ENCODE assay signal across 11 cellular contexts in genomic region chr2:43083278-43083677, GRCh38.
A peak's percentile ranks its signal among the peaks of the same experiment; 100 is the strongest.
DNase-seq lines count a peak whose midpoint lies in the region; ATAC-seq, FAIRE-seq and TF ChIP-seq lines count a peak whose summit lies in the region.
"Had no signal": no experiment of that assay in that cellular context is flagged by ENCODE, and none has a peak within 500 bp of the region (broad histone marks: within the 10 kb centered on the region; RNA-seq: fewer than 3 reads in every experiment).

No MANE protein-coding gene starts in this region.

- FAIRE-seq in GM12892 (lab: Jason Lieb, UNC), result no peak
- FAIRE-seq: A204.1 had no signal

- CTCF ChIA-PET in SK-N-SH (lab: Yijun Ruan, JAX), result interaction anchor here (1.1 to 4.3 kb wide), 9 partner anchors 9 to 145 kb away, joined by 3 to 21 read pairs (median 8); partner anchors contain the start of gene ZFP36L2

- no peak for ATAC-seq in SK-N-SH treated with all-trans-retinoic acid at 6 μM for 48 hours
- no peak for ATAC-seq in HG03139 (IDR thresholded peaks at IDR 0.05; ENCODE audit: unreplicated experiment)

- TF ChIP-seq EP300 in SK-N-SH (IDR thresholded peaks at IDR 0.05; ENCODE audit: borderline replicate concordance in 1 of 2, low read depth in 1 of 2, low read length in 1 of 2), result 0 out of 4 replicates have a peak, but pooled peaks of 1 of the 2 experiments have one; percentile 20

- no peaks in the 10 kb centered on the region for H3K9me3 Mint-ChIP-seq in neural crest cell
- H3K9me3 Mint-ChIP-seq: activated CD4-positive, alpha-beta T cell treated with anti-CD3 and anti-CD28 coated beads, Interleukin-2, amount 10 ng/mL, durations not matched to agents 24 days and 14 days; stimulated activated effector memory CD8-positive, alpha-beta T cell treated with anti-CD3 and anti-CD28 coated beads, Interleukin-12 subunit alpha, Interleukin-12 subunit beta, amount 100 ng/mL, for 72 hours had no signal

- H3K27ac Mint-ChIP-seq in neural crest cell (ENCODE audit: unreplicated experiment), result peak overlapping the region; percentile 91
- H3K27ac Mint-ChIP-seq: activated CD4-positive, alpha-beta T cell treated with anti-CD3 and anti-CD28 coated beads, Interleukin-2, amount 10 ng/mL, durations not matched to agents 24 days and 14 days; stimulated activated effector memory CD8-positive, alpha-beta T cell treated with anti-CD3 and anti-CD28 coated beads, Interleukin-12 subunit alpha, Interleukin-12 subunit beta, amount 100 ng/mL, for 72 hours had no signal

- H3K79me2 ChIP-seq in SK-N-SH (ENCODE audit: insufficient read depth) (0 out of 2 replicates have a peak, but pooled peaks cover 7% of the 10 kb centered on the region), fibroblast of lung (ENCODE audit: control insufficient read depth, insufficient read depth, low read length) (no peaks in the 10 kb centered on the region)

- no peak for TF ChIP-seq POLR2A in GM12892 (IDR thresholded peaks at IDR 0.05; ENCODE audit: low read depth, low read length)

- no peak for DNase-seq in SK-N-SH
- peak in 1 of 2 donors; percentile 20 for DNase-seq in fibroblast of lung (ENCODE audit: low read depth in 2 of 2)
- no peak for DNase-seq in neural crest cell (ENCODE audit: low read depth, low spot score)
- DNase-seq in GM12892 (ENCODE audit: insufficient read length), result no peak
- DNase-seq in NCI-H146 treated with DMSO at 0.1 percent for 48 hours (lab: John Stamatoyannopoulos, UW; ENCODE audit: unreplicated experiment), result no peak
- DNase-seq: activated CD4-positive, alpha-beta T cell treated with anti-CD3 and anti-CD28 coated beads, Interleukin-2, amount 10 ng/mL, durations not matched to agents 24 days and 14 days had no signal

- peak overlapping the region; percentile 58 for H3K4me3 Mint-ChIP-seq in neural crest cell
- H3K4me3 Mint-ChIP-seq: activated CD4-positive, alpha-beta T cell treated with anti-CD3 and anti-CD28 coated beads, Interleukin-2, amount 10 ng/mL, durations not matched to agents 24 days and 14 days; stimulated activated effector memory CD8-positive, alpha-beta T cell treated with anti-CD3 and anti-CD28 coated beads, Interleukin-12 subunit alpha, Interleukin-12 subunit beta, amount 100 ng/mL, for 72 hours had no signal

- H2AFZ ChIP-seq in SK-N-SH (ENCODE audit: low read depth) (no peak overlapping the region), fibroblast of lung (ENCODE audit: low read length) (no peak overlapping the region)

- H3K27me3 ChIP-seq in SK-N-SH (ENCODE audit: insufficient read depth), result no peaks in the 10 kb centered on the region
- no peaks in the 10 kb centered on the region for H3K27me3 ChIP-seq in fibroblast of lung (ENCODE audit: control insufficient read depth, insufficient read depth, low read length)

- no peaks in the 10 kb centered on the region for H3K36me3 Mint-ChIP-seq in neural crest cell (ENCODE audit: low read depth)
- H3K36me3 Mint-ChIP-seq: stimulated activated effector memory CD8-positive, alpha-beta T cell treated with anti-CD3 and anti-CD28 coated beads, Interleukin-12 subunit alpha, Interleukin-12 subunit beta, amount 100 ng/mL, for 72 hours had no signal

- POLR2A ChIA-PET in SK-N-SH (lab: Yijun Ruan, JAX), result interaction anchor here (2.0 to 3.3 kb wide), 2 partner anchors 138 to 144 kb away, joined by 5 to 13 read pairs; no protein-coding TSS in a partner anchor

- H3F3A ChIP-seq in SK-N-SH (replicated peaks; ENCODE audit: insufficient read depth), result peaks cover 46% of the 10 kb centered on the region

- H3K4me2 ChIP-seq in SK-N-SH (peak overlapping the region; percentile 63), fibroblast of lung (ENCODE audit: extremely low read depth, insufficient read depth, low read length) (peak overlapping the region; percentile 9)

- TF ChIP-seq CTCF in SK-N-SH (IDR thresholded peaks at IDR 0.05) (no peak), fibroblast of lung (conservative IDR thresholded peaks at IDR 0.05 in 1 of 2, IDR thresholded peaks at IDR 0.05 in 1 of 2; ENCODE audit: low read depth in 1 of 2, low read length in 2 of 2) (no peak), neural crest cell (conservative IDR thresholded peaks at IDR 0.05) (no peak)

- H3K9ac ChIP-seq in SK-N-SH (peak overlapping the region; percentile 69), fibroblast of lung (ENCODE audit: insufficient read depth, low read length) (peak overlapping the region; percentile 38)

- TF ChIP-seq RAD21 in SK-N-SH (IDR thresholded peaks at IDR 0.05; ENCODE audit: low read length), result no peak

- H3K27ac ChIP-seq in SK-N-SH (ENCODE audit: low read depth in 2 of 2, low read length in 1 of 2) (peak overlapping the region; percentile 89 to 98), fibroblast of lung (ENCODE audit: insufficient read depth, low read length) (peak overlapping the region; percentile 92), urinary bladder (ENCODE audit: low read depth) (peak overlapping the region; percentile 44)

- peaks cover 58 to 74% of the 10 kb centered on the region in 2 experiments for H3K4me1 ChIP-seq in SK-N-SH (ENCODE audit: control insufficient read depth in 1 of 2, insufficient read depth in 2 of 2, low read depth in 1 of 2, low read length in 1 of 2)
- peaks cover 60% of the 10 kb centered on the region for H3K4me1 ChIP-seq in fibroblast of lung (ENCODE audit: control insufficient read depth, extremely low read depth, insufficient read depth, low read length)
- peaks cover 3% of the 10 kb centered on the region for H3K4me1 ChIP-seq in urinary bladder (ENCODE audit: insufficient read depth)

- H3K27me3 Mint-ChIP-seq in neural crest cell (ENCODE audit: low read depth), result no peaks in the 10 kb centered on the region
- H3K27me3 Mint-ChIP-seq: activated CD4-positive, alpha-beta T cell treated with anti-CD3 and anti-CD28 coated beads, Interleukin-2, amount 10 ng/mL, durations not matched to agents 24 days and 14 days had no signal

- H3K36me3 ChIP-seq in SK-N-SH (replicated peaks in 1 of 2; ENCODE audit: control insufficient read depth in 1 of 2, insufficient read depth in 2 of 2, low read length in 1 of 2), result no peaks in the 10 kb centered on the region
- H3K36me3 ChIP-seq in fibroblast of lung (ENCODE audit: control insufficient read depth, insufficient read depth, low read length), result no peaks in the 10 kb centered on the region
- no peaks in the 10 kb centered on the region for H3K36me3 ChIP-seq in urinary bladder (ENCODE audit: insufficient read depth)

- H3K9me3 ChIP-seq in SK-N-SH, result no peaks in the 10 kb centered on the region
- no peaks in the 10 kb centered on the region for H3K9me3 ChIP-seq in fibroblast of lung (ENCODE audit: control insufficient read depth, insufficient read depth, low read depth, low read length)

- 73% methylated on average over 8 of the region's 8 CpGs for WGBS in SK-N-SH (ENCODE audit: low lambda C conversion rate)
- 59% methylated on average over 8 of the region's 8 CpGs for WGBS in urinary bladder

- H3K4me3 ChIP-seq in SK-N-SH (ENCODE audit: low read depth in 2 of 2, low read length in 1 of 2) (0 out of 4 replicates have a peak overlapping the region, but pooled peaks of 1 of the 2 experiments have one; percentile 1), fibroblast of lung (replicated peaks in 1 of 4; ENCODE audit: control extremely low read depth in 1 of 4, insufficient read depth in 1 of 4, low read depth in 3 of 4, low read length in 4 of 4) (no peak overlapping the region), urinary bladder (ENCODE audit: low read depth, low read length) (no peak overlapping the region)

- H4K20me1 ChIP-seq in SK-N-SH (ENCODE audit: insufficient read depth) (no peaks in the 10 kb centered on the region), fibroblast of lung (ENCODE audit: control insufficient read depth, extremely low read depth, insufficient read depth, low read length) (no peaks in the 10 kb centered on the region)

- H3K9me2 ChIP-seq in SK-N-SH, result no peaks in the 10 kb centered on the region

- peaks cover 67% of the 10 kb centered on the region for H3K4me1 Mint-ChIP-seq in neural crest cell

TF ChIP-seq in SK-N-SH, 30 proteins besides CTCF, POLR2A, EP300 and RAD21 (continues in another document):
- TF ChIP-seq IRF3 (IDR thresholded peaks at IDR 0.05; ENCODE audit: low read depth, low read length) (no peak), CHD2 (IDR thresholded peaks at IDR 0.05; ENCODE audit: low read length, partially characterized antibody) (no peak), NFIC (IDR thresholded peaks at IDR 0.05; ENCODE audit: borderline replicate concordance) (no peak), POLR2AphosphoS5 (IDR thresholded peaks at IDR 0.05; ENCODE audit: low read depth, low read length) (no peak), YY1 (IDR thresholded peaks at IDR 0.05; ENCODE audit: low read depth) (no peak)

TF ChIP-seq in SK-N-SH treated with all-trans-retinoic acid at 6 μM for 48 hours, 23 proteins besides CTCF, POLR2A, EP300 and RAD21:
- TF ChIP-seq ZC3H10 (CRISPR knock-in tag; IDR thresholded peaks at IDR 0.05), result no peak
- TF ChIP-seq CREB5 (CRISPR knock-in tag; IDR thresholded peaks at IDR 0.05; ENCODE audit: low read depth), result no peak; the same call in 1 of the 2 replicates
- no peak for TF ChIP-seq ZNF8 (CRISPR knock-in tag; IDR thresholded peaks at IDR 0.05)
- TF ChIP-seq ESRRG (CRISPR knock-in tag; IDR thresholded peaks at IDR 0.05), result no peak
- no peak for TF ChIP-seq TOX (CRISPR knock-in tag; IDR thresholded peaks at IDR 0.05; ENCODE audit: borderline replicate concordance)
- TF ChIP-seq PPARA (CRISPR knock-in tag; IDR thresholded peaks at IDR 0.05; ENCODE audit: borderline replicate concordance), result no peak
- no peak for TF ChIP-seq CSDC2 (CRISPR knock-in tag; IDR thresholded peaks at IDR 0.05)
- TF ChIP-seq ARNTL (CRISPR knock-in tag; IDR thresholded peaks at IDR 0.05; ENCODE audit: borderline replicate concordance, low read depth), result no peak
- TF ChIP-seq ZFP3 (CRISPR knock-in tag; IDR thresholded peaks at IDR 0.05), result no peak
- no peak for TF ChIP-seq TCF4 (CRISPR knock-in tag; IDR thresholded peaks at IDR 0.05; ENCODE audit: borderline replicate concordance)
- TF ChIP-seq GLIS3 (CRISPR knock-in tag; IDR thresholded peaks at IDR 0.05), result no peak
- TF ChIP-seq ZNF70 (CRISPR knock-in tag; IDR thresholded peaks at IDR 0.05), result no peak
- TF ChIP-seq ZNF565 (CRISPR knock-in tag; conservative IDR thresholded peaks at IDR 0.05; ENCODE audit: low read depth), result no peak; the same call in 1 of the 2 replicates
